In genomic region chr16:58094026-58094425, GRCh38 we compare ENCODE assay signal across 32 cellular contexts.
"Had no signal": no experiment of that assay in that cellular context is flagged by ENCODE, and none has a peak within 500 bp of the region (broad histone marks: within the 10 kb centered on the region; RNA-seq: fewer than 3 reads in every experiment).

No MANE protein-coding gene starts in this region.

- H3K27me3 Mint-ChIP-seq: activated CD4-positive, alpha-beta T cell treated with anti-CD3 and anti-CD28 coated beads, Interleukin-2, amount 10 ng/mL, durations not matched to agents 7 days and 5 days; activated T-cell treated with anti-CD3 and anti-CD28 coated beads, Interleukin-2, amount 50 U/mL, for 24 hours; dendritic cell treated with granulocyte-macrophage colony-stimulating factor and Interleukin-4, amounts not matched to agents 40 ng/mL and 50 ng/mL, for 4 days had no signal

- H3K4me3 ChIP-seq: ascending aorta, breast epithelium, cardiac muscle cell, coronary artery, dorsolateral prefrontal cortex had no signal

- H3K4me1 ChIP-seq: ascending aorta, breast epithelium had no signal

- H3K4me3 Mint-ChIP-seq: activated CD4-positive, alpha-beta memory T cell treated with anti-CD3 and anti-CD28 coated beads, Interleukin-2, amount 10 ng/mL, durations not matched to agents 7 days and 5 days; activated CD4-positive, alpha-beta T cell treated with anti-CD3 and anti-CD28 coated beads, Interleukin-2, amount 10 ng/mL, durations not matched to agents 7 days and 5 days; activated naive CD4-positive, alpha-beta T cell treated with anti-CD3 and anti-CD28 coated beads, Interleukin-2, amount 10 ng/mL, durations not matched to agents 7 days and 5 days; activated naive CD8-positive, alpha-beta T cell treated with anti-CD3 and anti-CD28 coated beads, Interleukin-2, amount 10 ng/mL, durations not matched to agents 7 days and 5 days; activated T-cell treated with anti-CD3 and anti-CD28 coated beads, Interleukin-2, amount 50 U/mL, for 24 hours; activated T-cell treated with anti-CD3 and anti-CD28 coated beads, Interleukin-2, amount 50 U/mL, for 72 hours; brain; dendritic cell treated with granulocyte-macrophage colony-stimulating factor and Interleukin-4, amounts not matched to agents 40 ng/mL and 50 ng/mL, for 4 days; endodermal cell; WTC11 had no signal

- ATAC-seq: activated naive CD4-positive, alpha-beta T cell treated with anti-CD3 and anti-CD28 coated beads, Interleukin-2, amount 50 U/mL, for 72 hours; activated T-cell treated with anti-CD3 and anti-CD28 coated beads, Interleukin-2, amount 50 U/mL, for 72 hours; esophagus mucosa; WTC11 had no signal

- FAIRE-seq: frontal cortex, TTC549 had no signal

- H3K36me3 ChIP-seq: ascending aorta, breast epithelium, cardiac muscle cell had no signal

- H3K36me3 Mint-ChIP-seq: activated naive CD4-positive, alpha-beta T cell treated with anti-CD3 and anti-CD28 coated beads, Interleukin-2, amount 10 ng/mL, durations not matched to agents 7 days and 5 days; activated naive CD4-positive, alpha-beta T cell treated with anti-CD3 and anti-CD28 coated beads, Interleukin-2, amount 50 U/mL, for 72 hours; activated naive CD8-positive, alpha-beta T cell treated with anti-CD3 and anti-CD28 coated beads, Interleukin-2, amount 10 ng/mL, durations not matched to agents 7 days and 5 days; brain; WTC11 had no signal

- H3K27me3 ChIP-seq: ascending aorta, breast epithelium, cardiac muscle cell, dorsolateral prefrontal cortex had no signal

- H3K9me3 ChIP-seq: ascending aorta, breast epithelium had no signal

- H3K27ac Mint-ChIP-seq: activated CD4-positive, alpha-beta memory T cell treated with anti-CD3 and anti-CD28 coated beads, Interleukin-2, amount 10 ng/mL, durations not matched to agents 7 days and 5 days; activated CD4-positive, alpha-beta T cell treated with anti-CD3 and anti-CD28 coated beads, Interleukin-2, amount 10 ng/mL, durations not matched to agents 7 days and 5 days; activated naive CD4-positive, alpha-beta T cell treated with anti-CD3 and anti-CD28 coated beads, Interleukin-2, amount 10 ng/mL, durations not matched to agents 7 days and 5 days; activated naive CD8-positive, alpha-beta T cell treated with anti-CD3 and anti-CD28 coated beads, Interleukin-2, amount 10 ng/mL, durations not matched to agents 7 days and 5 days; activated T-cell treated with anti-CD3 and anti-CD28 coated beads, Interleukin-2, amount 50 U/mL, for 24 hours; activated T-cell treated with anti-CD3 and anti-CD28 coated beads, Interleukin-2, amount 50 U/mL, for 72 hours; dendritic cell treated with granulocyte-macrophage colony-stimulating factor and Interleukin-4, amounts not matched to agents 40 ng/mL and 50 ng/mL, for 4 days; endodermal cell; WTC11 had no signal

- H3K9me3 Mint-ChIP-seq: activated CD4-positive, alpha-beta memory T cell treated with anti-CD3 and anti-CD28 coated beads, Interleukin-2, amount 10 ng/mL, durations not matched to agents 7 days and 5 days; activated CD4-positive, alpha-beta T cell treated with anti-CD3 and anti-CD28 coated beads, Interleukin-2, amount 10 ng/mL, durations not matched to agents 7 days and 5 days; activated naive CD4-positive, alpha-beta T cell treated with anti-CD3 and anti-CD28 coated beads, Interleukin-2, amount 10 ng/mL, durations not matched to agents 7 days and 5 days; activated naive CD4-positive, alpha-beta T cell treated with anti-CD3 and anti-CD28 coated beads, Interleukin-2, amount 50 U/mL, for 72 hours; activated naive CD8-positive, alpha-beta T cell treated with anti-CD3 and anti-CD28 coated beads, Interleukin-2, amount 10 ng/mL, durations not matched to agents 7 days and 5 days; activated T-cell treated with anti-CD3 and anti-CD28 coated beads, Interleukin-2, amount 50 U/mL, for 24 hours; activated T-cell treated with anti-CD3 and anti-CD28 coated beads, Interleukin-2, amount 50 U/mL, for 72 hours; dendritic cell treated with granulocyte-macrophage colony-stimulating factor and Interleukin-4, amounts not matched to agents 40 ng/mL and 50 ng/mL, for 4 days; endodermal cell; WTC11 had no signal

- DNase-seq: activated CD4-positive, alpha-beta memory T cell treated with anti-CD3 and anti-CD28 coated beads, Interleukin-2, amount 10 ng/mL, durations not matched to agents 7 days and 5 days; activated CD4-positive, alpha-beta T cell treated with anti-CD3 and anti-CD28 coated beads for 1 hour; activated CD4-positive, alpha-beta T cell treated with anti-CD3 and anti-CD28 coated beads for 4 hours; activated CD4-positive, alpha-beta T cell treated with anti-CD3 and anti-CD28 coated beads, Interleukin-2, amount 10 ng/mL, durations not matched to agents 7 days and 5 days; activated CD4-positive, alpha-beta T cell treated with anti-CD3 and anti-CD28 coated beads, Interleukin-2, amount 50 U/mL, for 4 hours; activated CD8-positive, alpha-beta memory T cell treated with anti-CD3 and anti-CD28 coated beads, Interleukin-2, amount 50 U/mL, for 48 hours; activated gamma-delta T cell; activated naive CD4-positive, alpha-beta T cell; activated naive CD4-positive, alpha-beta T cell treated with anti-CD3 and anti-CD28 coated beads, Interleukin-2, amount 10 ng/mL, durations not matched to agents 7 days and 5 days; activated naive CD8-positive, alpha-beta T cell treated with anti-CD3 and anti-CD28 coated beads, Interleukin-2, amount 10 ng/mL, durations not matched to agents 7 days and 5 days; activated T-cell treated with anti-CD3 and anti-CD28 coated beads for 4 hours; activated T-cell treated with anti-CD3 and anti-CD28 coated beads, Interleukin-2, amount 50 U/mL, for 24 hours; activated T-cell treated with anti-CD3 and anti-CD28 coated beads, Interleukin-2, amount 50 U/mL, for 72 hours; central memory CD4-positive, alpha-beta T cell; cerebellar nuclear complex; dorsolateral prefrontal cortex; effector memory CD4-positive, alpha-beta T cell; endodermal cell; foreskin fibroblast; T-helper 2 cell had no signal

- H3K27ac ChIP-seq: ascending aorta, breast epithelium, cardiac muscle cell, coronary artery, dorsolateral prefrontal cortex, VCaP had no signal
